Comparison of ENCODE assay signal across 2 cellular contexts in genomic region chr1:239370869-239371268, GRCh38. TPM values are rescaled to one million over a fixed set of nuclear protein-coding genes. Genes with fewer than 3 reads are reported as not detected.
"Had no signal": no experiment of that assay in that cellular context is flagged by ENCODE, and none has a peak within 500 bp of the region (broad histone marks: within the 10 kb centered on the region; RNA-seq: fewer than 3 reads in every experiment).

No MANE protein-coding gene starts in this region.

RNA-seq across cellular contexts. Expression of gene CHRM3, which starts 15.5 kb away (rescaled TPM):
- polyA plus RNA-seq: endothelial cell of umbilical vein, foreskin keratinocyte had no signal
